ENCODE assay signal across 21 cellular contexts in the genomic region with DNA sequence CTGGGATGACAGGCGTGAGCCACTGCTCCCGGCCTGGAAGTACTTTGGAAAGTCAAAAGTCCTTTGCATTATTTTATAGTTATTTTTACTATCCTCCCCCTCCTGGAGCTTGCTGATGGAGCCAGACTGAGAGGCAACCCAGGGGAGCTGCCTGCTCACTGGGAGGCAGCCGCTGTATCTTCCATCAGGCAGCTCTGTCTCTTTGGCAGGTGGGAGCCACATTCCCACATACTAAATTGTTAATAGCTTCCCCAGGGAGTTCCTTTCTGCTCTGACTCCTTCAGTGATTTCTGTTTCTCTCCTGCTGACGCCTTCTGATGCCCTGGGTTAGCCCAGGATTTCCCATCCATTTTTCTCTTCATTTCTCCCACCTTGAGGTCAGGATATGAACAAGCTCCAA. TPM values are rescaled to one million over a fixed set of nuclear protein-coding genes. Genes with fewer than 3 reads are reported as not detected.
DNase-seq lines count a peak whose midpoint lies in the region; ATAC-seq and TF ChIP-seq lines count a peak whose summit lies in the region.
"Had no signal": no experiment of that assay in that cellular context is flagged by ENCODE, and none has a peak within 500 bp of the region (broad histone marks: within the 10 kb centered on the region; RNA-seq: fewer than 3 reads in every experiment).

No MANE protein-coding gene starts in this region.

- H3K9me3 Mint-ChIP-seq in WTC11: peaks cover 8% of the 10 kb centered on the region
- H3K9me3 Mint-ChIP-seq in neural crest cell: no peaks in the 10 kb centered on the region

- TF ChIP-seq CTCF in WTC11 (IDR thresholded peaks at IDR 0.05) (no peak), neural crest cell (conservative IDR thresholded peaks at IDR 0.05) (no peak), lower leg skin (IDR thresholded peaks at IDR 0.05) (no peak)

- peaks cover 25% of the 10 kb centered on the region for H3K4me1 Mint-ChIP-seq in WTC11
- peaks cover 26% of the 10 kb centered on the region for H3K4me1 Mint-ChIP-seq in neural crest cell

- peaks cover 3% of the 10 kb centered on the region for H3K36me3 Mint-ChIP-seq in WTC11
- no peaks in the 10 kb centered on the region for H3K36me3 Mint-ChIP-seq in neural crest cell (ENCODE audit: low read depth)

- no peak for TF ChIP-seq POLR2A in lower leg skin (IDR thresholded peaks at IDR 0.05)

- DNase-seq in D341Med (ENCODE audit: low spot score): peak; percentile 52
- peak; percentile 19 for DNase-seq in DMS 273 treated with DMSO at 0.1 percent for 48 hours (lab: John Stamatoyannopoulos, UW)
- DNase-seq in WTC11 (ENCODE audit: low spot score): no peak
- DNase-seq in neural crest cell (ENCODE audit: low read depth, low spot score): no peak
- DNase-seq in lower leg skin (ENCODE audit: low spot score in 2 of 2): no peak
- DNase-seq in NCI-H510A treated with DMSO at 0.1 percent for 48 hours (lab: John Stamatoyannopoulos, UW): no peak
- DNase-seq: BE2C, DMS79 treated with DMSO at 0.1 percent for 48 hours, H9, MG63, NCI-H1436, NCI-H2029, NCI-H446, NCI-H526 treated with DMSO at 0.1 percent for 48 hours, OCI-M1 had no signal

- H3K4me3 ChIP-seq in lower leg skin (ENCODE audit: low read depth, poor library complexity, severe bottlenecking): no peak overlapping the region
- H3K4me3 ChIP-seq: GM12878, K562, MG63, SJSA1 had no signal

- POLR2A ChIA-PET in WTC11 (lab: Charles Lee): no interaction called here

- ATAC-seq in WTC11 (no peak; the same call in 1 of the 2 replicates), GM18519 (IDR thresholded peaks at IDR 0.05; ENCODE audit: low FRiP score, unreplicated experiment) (no peak)
- ATAC-seq: GM12878, HepG2, K562, Right ventricle myocardium inferior had no signal

- peak overlapping the region; percentile 50 for H3K27ac Mint-ChIP-seq in WTC11
- peak overlapping the region; percentile 29 for H3K27ac Mint-ChIP-seq in neural crest cell (ENCODE audit: unreplicated experiment)

- H3K27me3 Mint-ChIP-seq in WTC11 (ENCODE audit: low read depth) (peaks cover 21% of the 10 kb centered on the region), neural crest cell (ENCODE audit: low read depth) (peaks cover 33% of the 10 kb centered on the region)

- intact Hi-C loops in lower leg skin (cut with DNase I; ENCODE audit: low total_unique reads): no loop called here

- H3K4me3 Mint-ChIP-seq in WTC11 (no peak overlapping the region), neural crest cell (no peak overlapping the region)
- H3K4me3 Mint-ChIP-seq: H9 had no signal

- CTCF ChIA-PET in WTC11 (lab: Charles Lee): interaction anchor here (1.0 to 1.1 kb wide), 5 partner anchors 9 to 75 kb away, joined by 3 to 6 read pairs (median 3); a partner anchor contains a TSS

- WGBS in lower leg skin, 2 donors: 74 to 75% methylated on average over 4 of the region's 4 CpGs

TF ChIP-seq in WTC11, 78 proteins besides CTCF, POLR2A, EP300 and RAD21:
- TF ChIP-seq KAT7 (CRISPR knock-in tag; IDR thresholded peaks at IDR 0.05; ENCODE audit: borderline replicate concordance) (no peak), ZNF423 (CRISPR knock-in tag; IDR thresholded peaks at IDR 0.05) (peak; percentile 94), NFE2L1 (CRISPR knock-in tag; IDR thresholded peaks at IDR 0.05) (no peak)
- TF ChIP-seq, protein P1, sequence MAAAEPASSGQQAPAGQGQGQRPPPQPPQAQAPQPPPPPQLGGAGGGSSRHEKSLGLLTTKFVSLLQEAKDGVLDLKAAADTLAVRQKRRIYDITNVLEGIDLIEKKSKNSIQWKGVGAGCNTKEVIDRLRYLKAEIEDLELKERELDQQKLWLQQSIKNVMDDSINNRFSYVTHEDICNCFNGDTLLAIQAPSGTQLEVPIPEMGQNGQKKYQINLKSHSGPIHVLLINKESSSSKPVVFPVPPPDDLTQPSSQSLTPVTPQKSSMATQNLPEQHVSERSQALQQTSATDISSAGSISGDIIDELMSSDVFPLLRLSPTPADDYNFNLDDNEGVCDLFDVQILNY (CRISPR knock-in tag; IDR thresholded peaks at IDR 0.05): no peak

RNA-seq across cellular contexts. Expression of a gene that starts 4.9 kb away (rescaled TPM):
- total RNA-seq in WTC11 (2021) (2.2 to 3.1 TPM (median 2.5 TPM) in 3 replicates), neural crest cell (2.8 and 3.9 TPM in 2 replicates), lower leg skin (not detected)
- total RNA-seq: GM12878, Right ventricle myocardium inferior had no signal

Comparison
In these comparisons a context has a peak if more than half of its experiments do, and no peak if none do; other contexts are left out.
1. DNase-seq: peak in D341Med (single experiment) and DMS 273 treated with DMSO at 0.1 percent for 48 hours (single experiment); none in WTC11 (single experiment), neural crest cell (single experiment), lower leg skin (0 of 2) and NCI-H510A treated with DMSO at 0.1 percent for 48 hours (single experiment).